In the genomic region with DNA sequence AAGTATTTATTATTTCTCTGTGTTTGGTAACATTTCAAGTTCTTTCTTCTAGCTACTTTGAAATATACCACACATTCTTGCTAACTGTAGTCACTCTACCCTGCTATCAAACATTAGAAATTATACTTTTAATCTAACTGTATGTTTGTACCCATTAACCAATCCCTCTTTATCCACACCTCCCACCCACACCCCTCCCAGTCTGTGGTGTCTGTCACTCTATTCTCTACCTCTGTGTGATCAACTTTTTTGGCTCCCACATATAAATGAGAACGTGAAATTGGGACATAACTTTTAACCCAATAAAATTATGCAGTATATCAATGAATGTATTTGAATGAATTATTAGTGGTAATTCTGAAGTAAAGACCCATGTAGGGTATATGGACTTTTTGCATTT, we compare ENCODE assay signal across 23 cellular contexts.
"Had no signal": no experiment of that assay in that cellular context is flagged by ENCODE, and none has a peak within 500 bp of the region (broad histone marks: within the 10 kb centered on the region; RNA-seq: fewer than 3 reads in every experiment).

No MANE protein-coding gene starts in this region.

- H3K4me1 ChIP-seq: foreskin keratinocyte had no signal

- H3K4me2 ChIP-seq: hepatocyte had no signal

- H3K36me3 Mint-ChIP-seq: immature natural killer cell; mesothelial cell of epicardium; naive B cell; naive thymus-derived CD8-positive, alpha-beta T cell had no signal

- H3K4me3 ChIP-seq: coronary artery, dorsolateral prefrontal cortex, esophagus muscularis mucosa, gastroesophageal sphincter, heart left ventricle, hepatocyte, left lung, lower lobe of right lung, mucosa of descending colon had no signal

- H3K27ac ChIP-seq: coronary artery, dorsolateral prefrontal cortex, esophagus muscularis mucosa, foreskin keratinocyte, gastroesophageal sphincter, heart left ventricle, hepatocyte, left lung, lower lobe of right lung had no signal

- H3K27me3 ChIP-seq: dorsolateral prefrontal cortex, esophagus muscularis mucosa, foreskin keratinocyte, gastroesophageal sphincter, heart left ventricle, hepatocyte, left lung had no signal

- H3K4me3 Mint-ChIP-seq: immature natural killer cell; mesothelial cell of epicardium; naive B cell; naive thymus-derived CD8-positive, alpha-beta T cell had no signal

- DNase-seq: dermis blood vessel endothelial cell; dorsolateral prefrontal cortex; effector CD4-positive, alpha-beta T cell; effector memory CD4-positive, alpha-beta T cell; foreskin keratinocyte; heart left ventricle; hypothalamus; immature natural killer cell; left cardiac atrium; left lung; left ventricle myocardium superior; lower lobe of right lung; mesenchymal stem cell; mucosa of descending colon; naive B cell; naive thymus-derived CD8-positive, alpha-beta T cell had no signal

- H3K27ac Mint-ChIP-seq: mesothelial cell of epicardium, naive B cell had no signal

- H3K27me3 Mint-ChIP-seq: naive B cell; naive thymus-derived CD8-positive, alpha-beta T cell had no signal

- H3K9me3 Mint-ChIP-seq: immature natural killer cell; mesothelial cell of epicardium; naive B cell; naive thymus-derived CD8-positive, alpha-beta T cell had no signal

- H2AFZ ChIP-seq: hepatocyte had no signal

- FAIRE-seq: endothelial cell of umbilical vein, keratinocyte had no signal

- H3K9me3 ChIP-seq: esophagus muscularis mucosa, gastroesophageal sphincter, heart left ventricle, left lung, lower lobe of right lung, mucosa of descending colon had no signal

- ATAC-seq: foreskin keratinocyte; gastroesophageal sphincter; heart left ventricle; left cardiac atrium; left lung; left ventricle myocardium superior; lower lobe of right lung; mucosa of descending colon; naive thymus-derived CD8-positive, alpha-beta T cell had no signal

- H3K36me3 ChIP-seq: esophagus muscularis mucosa, gastroesophageal sphincter, heart left ventricle, left lung, lower lobe of right lung had no signal
